In genomic region chr5:53545744-53546143, GRCh38 we compare ENCODE assay signal across 18 cellular contexts. TPM values are rescaled to one million over a fixed set of nuclear protein-coding genes. Genes with fewer than 3 reads are reported as not detected.
DNase-seq lines count a peak whose midpoint lies in the region; ATAC-seq, FAIRE-seq and TF ChIP-seq lines count a peak whose summit lies in the region.
"Had no signal": no experiment of that assay in that cellular context is flagged by ENCODE, and none has a peak within 500 bp of the region (broad histone marks: within the 10 kb centered on the region; RNA-seq: fewer than 3 reads in every experiment).

No MANE protein-coding gene starts in this region.

- H3K4me3 ChIP-seq in A549 (no peak overlapping the region), HUES48 (ENCODE audit: low read depth, low read length) (peak overlapping the region; percentile 36; the same call in 1 of the 2 replicates), H1 (ENCODE audit: extremely low read depth in 1 of 4, insufficient read depth in 2 of 4, low read depth in 3 of 4, low read length in 4 of 4) (peak overlapping the region in 1 of 4 experiments; percentile 43; a peak in 1 of 8 replicates), gastrocnemius medialis (no peak overlapping the region)

- no peak for TF ChIP-seq EP300 in A549 (IDR thresholded peaks at IDR 0.05)
- no peak for TF ChIP-seq EP300 in H1 (IDR thresholded peaks at IDR 0.05; ENCODE audit: borderline replicate concordance in 1 of 2, low read depth in 2 of 2, low read length in 2 of 2)

- H3K14ac ChIP-seq in H1 (ENCODE audit: insufficient read length): no peak overlapping the region

- H3K36me3 ChIP-seq in HUES48 (ENCODE audit: control insufficient read depth, insufficient read depth, low read length) (no peaks in the 10 kb centered on the region), H1 (ENCODE audit: control insufficient read depth in 2 of 4, insufficient read depth in 4 of 4, low read length in 3 of 4) (no peaks in the 10 kb centered on the region), gastrocnemius medialis (no peaks in the 10 kb centered on the region)

- no peak overlapping the region for H2BK20ac ChIP-seq in H1 (ENCODE audit: low read length)

- POLR2A ChIA-PET in A549 (lab: Yijun Ruan, JAX): no interaction called here
- POLR2A ChIA-PET in H1 (lab: Charles Lee; ENCODE audit: partially characterized antibody): interaction anchor here (1.6 kb wide), 1 partner anchor 11 kb away, joined by 3 read pairs; no protein-coding TSS in a partner anchor

- H4K5ac ChIP-seq in H1 (ENCODE audit: insufficient read length, low read depth, low read length): peak overlapping the region; percentile 85

- no peak overlapping the region for H4K91ac ChIP-seq in H1 (replicated peaks; ENCODE audit: insufficient read length, low read length)

- H3K56ac ChIP-seq in H1 (replicated peaks; ENCODE audit: insufficient read length, low read depth, low read length): no peak overlapping the region

- H3K9me3 ChIP-seq in A549 (no peaks in the 10 kb centered on the region), HUES48 (ENCODE audit: control insufficient read depth, insufficient read depth, low read length) (no peaks in the 10 kb centered on the region), H1 (ENCODE audit: insufficient read depth in 2 of 2, low read depth in 1 of 2, low read length in 1 of 2) (peaks cover 0 to under 1% of the 10 kb centered on the region in 2 experiments; a peak in 1 of 4 replicates), gastrocnemius medialis (no peaks in the 10 kb centered on the region)
- H3K9me3 ChIP-seq: Caco-2 had no signal

- no peak overlapping the region for H2BK120ac ChIP-seq in H1 (replicated peaks; ENCODE audit: low read depth, low read length)

- TF ChIP-seq POLR2A in A549 (IDR thresholded peaks at IDR 0.05; ENCODE audit: low read length): no peak
- no peak for TF ChIP-seq POLR2A in H1 (IDR thresholded peaks at IDR 0.05; ENCODE audit: control extremely low read depth in 1 of 2, low read depth in 2 of 2, low read length in 2 of 2)
- no peak for TF ChIP-seq POLR2A in gastrocnemius medialis (IDR thresholded peaks at IDR 0.05)

- CTCF ChIA-PET in A549 (lab: Yijun Ruan, JAX) (interaction anchor here (0.5 kb wide), 1 partner anchor 45 kb away, joined by 4 read pairs; no protein-coding TSS in a partner anchor), H1 (lab: Charles Lee; ENCODE audit: partially characterized antibody) (no interaction called here)

- FAIRE-seq in A549 (lab: Jason Lieb, UNC) (peak; percentile 18), H1 (lab: Jason Lieb, UNC) (peak; percentile 97)
- FAIRE-seq: GM19239, RCC 7860 had no signal

- peaks cover 4% of the 10 kb centered on the region; the same call in 1 of the 3 replicates for H3K4me1 ChIP-seq in A549
- peaks cover 49% of the 10 kb centered on the region for H3K4me1 ChIP-seq in HUES48 (ENCODE audit: control insufficient read depth, insufficient read depth, low read length)
- peaks cover 0 to 10% (median 5%) of the 10 kb centered on the region in 4 experiments; a peak in 3 of 7 replicates for H3K4me1 ChIP-seq in H1 (replicated peaks in 1 of 4; ENCODE audit: control insufficient read depth in 3 of 4, insufficient read depth in 4 of 4, low read length in 3 of 4)
- no peaks in the 10 kb centered on the region for H3K4me1 ChIP-seq in gastrocnemius medialis

- no peak overlapping the region for H2AFZ ChIP-seq in H1 (ENCODE audit: low read length)

- no peak overlapping the region for H2BK15ac ChIP-seq in H1 (ENCODE audit: low read length)

- no peaks in the 10 kb centered on the region for H3K79me1 ChIP-seq in H1 (ENCODE audit: low read depth, low read length)

- no peaks in the 10 kb centered on the region for H3K79me2 ChIP-seq in H1 (ENCODE audit: control insufficient read depth in 1 of 2, insufficient read depth in 2 of 2, low read length in 2 of 2)

- intact Hi-C loops in gastrocnemius medialis (cut with DNase I; ENCODE audit: low total_unique reads): no loop called here

- H2AK5ac ChIP-seq in H1 (ENCODE audit: low read depth, low read length): no peak overlapping the region

- no peak for DNase-seq in A549 (ENCODE audit: low read depth in 1 of 2, low spot score in 1 of 2)
- DNase-seq in H1 (ENCODE audit: low read depth in 1 of 2, low spot score in 2 of 2): peak in 1 of 2 experiments; percentile 13
- DNase-seq in midbrain (lab: John Stamatoyannopoulos, UW): peak; percentile 9
- no peak for DNase-seq in NCI-H1436 treated with DMSO at 0.1 percent for 48 hours (lab: John Stamatoyannopoulos, UW)
- DNase-seq in GM03348 (ENCODE audit: low spot score): no peak
- DNase-seq in stimulated activated naive CD8-positive, alpha-beta T cell treated with anti-CD3 and anti-CD28 coated beads, Interleukin-15, Interleukin-2, amounts not matched to agents 100 U/mL and 50 U/mL, for 24 hours: no peak
- DNase-seq in gastrocnemius medialis: no peak
- DNase-seq: Caco-2, DMS79 treated with DMSO at 0.1 percent for 48 hours, GDM1, NCI-H1417, NCI-H2029, NCI-H2171 treated with DMSO at 0.1 percent for 48 hours, NCI-H510A, SHP77 treated with DMSO at 0.1 percent for 48 hours had no signal

- no peaks in the 10 kb centered on the region for H3K23me2 ChIP-seq in H1 (ENCODE audit: low read depth, low read length)

- no peak overlapping the region for H2BK5ac ChIP-seq in H1 (ENCODE audit: low read depth, low read length)

- no peak overlapping the region for H4K8ac ChIP-seq in H1 (ENCODE audit: extremely low read depth, insufficient read depth, low read length)

- H3K9ac ChIP-seq in HUES48 (ENCODE audit: low read depth, low read length): no peak overlapping the region
- H3K9ac ChIP-seq in H1 (replicated peaks in 1 of 4; ENCODE audit: extremely low read depth in 1 of 4, low read depth in 3 of 4, low read length in 3 of 4): no peak overlapping the region

- 34% methylated on average over 2 of the region's 2 CpGs for WGBS in A549 (ENCODE audit: missing lambda C conversion rate)
- 0% methylated on average over 2 of the region's 2 CpGs; no CpG with 5 or more reads in 1 of the 2 experiments for WGBS in H1 (ENCODE audit: extremely low coverage in 1 of 2, insufficient coverage in 1 of 2, insufficient read length in 1 of 2, insufficient replicate concordance in 2 of 2, low coverage in 1 of 2, low lambda C conversion rate in 2 of 2, missing lambda C conversion rate in 1 of 2), 2 experiments

- H3K27ac ChIP-seq in A549 (no peak overlapping the region), HUES48 (ENCODE audit: low read depth, low read length) (peak overlapping the region; percentile 91), H1 (ENCODE audit: low read depth, low read length) (no peak overlapping the region), gastrocnemius medialis (no peak overlapping the region)

- TF ChIP-seq CTCF in A549 (IDR thresholded peaks at IDR 0.05) (no peak), H1 (IDR thresholded peaks at IDR 0.05; ENCODE audit: control extremely low read depth in 1 of 3, insufficient read depth in 1 of 3, low read depth in 1 of 3, low read length in 3 of 3) (no peak), gastrocnemius medialis (IDR thresholded peaks at IDR 0.05 in 4 of 5, conservative IDR thresholded peaks at IDR 0.05 in 1 of 5) (no peak)

- H2BK12ac ChIP-seq in H1 (ENCODE audit: low read depth, low read length): no peak overlapping the region

- H4K20me1 ChIP-seq in H1 (replicated peaks in 1 of 2; ENCODE audit: control insufficient read depth in 1 of 2, insufficient read depth in 2 of 2, low read length in 2 of 2): no peaks in the 10 kb centered on the region

- H3K4me2 ChIP-seq in A549 (no peak overlapping the region), H1 (ENCODE audit: insufficient read depth in 1 of 2, low read depth in 2 of 2, low read length in 2 of 2) (peak overlapping the region; percentile 45 to 53; a peak in 3 of 4 replicates)

- no peak overlapping the region for H3K4ac ChIP-seq in H1 (replicated peaks; ENCODE audit: insufficient read length, low read depth, low read length)

- H3K27me3 ChIP-seq in HUES48 (ENCODE audit: control insufficient read depth, insufficient read depth, low read length) (no peaks in the 10 kb centered on the region), H1 (replicated peaks in 1 of 4; ENCODE audit: control insufficient read depth in 3 of 4, extremely low read depth in 1 of 4, insufficient read depth in 3 of 4, low read length in 3 of 4) (no peaks in the 10 kb centered on the region), gastrocnemius medialis (no peaks in the 10 kb centered on the region)

- TF ChIP-seq RAD21 in A549 (conservative IDR thresholded peaks at IDR 0.05 in 1 of 2, IDR thresholded peaks at IDR 0.05 in 1 of 2) (no peak), H1 (IDR thresholded peaks at IDR 0.05 in 1 of 2, conservative IDR thresholded peaks at IDR 0.05 in 1 of 2; ENCODE audit: low read depth in 2 of 2, low read length in 2 of 2) (no peak)

- no peak overlapping the region for H3K23ac ChIP-seq in H1 (ENCODE audit: insufficient read length)

- no peak for ATAC-seq in A549
- no peak for ATAC-seq in stimulated activated naive CD8-positive, alpha-beta T cell treated with anti-CD3 and anti-CD28 coated beads, Interleukin-15, Interleukin-2, amounts not matched to agents 100 U/mL and 50 U/mL, for 24 hours
- ATAC-seq in gastrocnemius medialis: no peak

- H3K18ac ChIP-seq in H1 (ENCODE audit: extremely low read depth, low read length): no peak overlapping the region; the same call in 1 of the 2 replicates

- in situ Hi-C loops in gastrocnemius medialis (cut with MboI; ENCODE audit: low sequenced_read_pairs in 4 of 4): no loop called here

TF ChIP-seq in A549, 52 proteins besides CTCF, POLR2A, EP300 and RAD21 (continues in another document):
- TF ChIP-seq EHF (CRISPR knock-in tag; IDR thresholded peaks at IDR 0.05): no peak
- no peak for TF ChIP-seq CBX2 (IDR thresholded peaks at IDR 0.05; ENCODE audit: borderline replicate concordance, low read depth)

TF ChIP-seq in H1, 55 proteins besides CTCF, POLR2A, EP300 and RAD21 (continues in another document):
- TF ChIP-seq CBX5 (IDR thresholded peaks at IDR 0.05; ENCODE audit: low read depth, low read length) (no peak), TAF7 (optimal IDR thresholded peaks at IDR 0.05; ENCODE audit: borderline replicate concordance, low read depth, low read length) (no peak)

RNA-seq across cellular contexts. Expression of gene NDUFS4, which starts 14.7 kb away (rescaled TPM):
- 211 and 260 TPM in 2 replicates for polyA plus RNA-seq in A549 (2011; rRNA removed)
- polyA plus RNA-seq in A549 (2012; cell fraction: cytosol; rRNA removed): 68.5 and 89.7 TPM in 2 replicates
- polyA plus RNA-seq in A549 (2012; cell fraction: nucleus; rRNA removed): 33.4 and 35.9 TPM in 2 replicates
- polyA plus RNA-seq in A549 (2017; fragmentation: RNase III; extraction: RNeasy Plus Mini Kit Qiagen cat#74134 plus additional on column Dnase treatment): 161 to 167 TPM (median 163 TPM) in 3 replicates
- polyA minus RNA-seq in A549 (2011; rRNA and poly(A)+ RNA removed): 40.3 and 52.9 TPM in 2 replicates
- total RNA-seq in H1 (2021; fragmentation: NEBNext Ultra II Directional; extraction: Animal tissue kit (Norgen Biotek cat#: 25700)): 75.9 and 77.0 TPM in 2 replicates
- 39.5 and 74.6 TPM in 2 replicates for polyA plus RNA-seq in H1 (2011; rRNA removed)
- 106 TPM for polyA plus RNA-seq in H1 (2011; cell fraction: cytosol; rRNA removed)
- polyA plus RNA-seq in H1 (2011; cell fraction: nucleus; rRNA removed): 22.7 TPM
- polyA plus RNA-seq in H1 (2012, experiment 1 of 2): 66.5 to 100 TPM (median 68.0 TPM) in 4 replicates
- 47.0 TPM for polyA plus RNA-seq in H1 (2012, experiment 2 of 2)
- 104 TPM for polyA plus RNA-seq in H1 (2013, experiment 1 of 2)
- 100 TPM for polyA plus RNA-seq in H1 (2013, experiment 2 of 2)
- polyA minus RNA-seq in H1 (2011; rRNA and poly(A)+ RNA removed): 23.6 and 33.0 TPM in 2 replicates
- 14.5 TPM for polyA minus RNA-seq in H1 (2011; cell fraction: cytosol; rRNA and poly(A)+ RNA removed)
- polyA minus RNA-seq in H1 (2011; cell fraction: nucleus; rRNA and poly(A)+ RNA removed): 26.5 TPM
- total RNA-seq in gastrocnemius medialis: 100 to 1,000 TPM; 116 to 170 (median 145) TPM

Comparison
In these comparisons a context has a peak if more than half of its experiments do, and no peak if none do; other contexts are left out.
1. Of the 18 proteins assayed by ChIP-seq in both H1 and A549: peak only in H1: CEBPB, MAX and USF2; only in A549: none; in both: none; in neither: 15.